9 cellular contexts compared by ENCODE assay signal in genomic region chr4:147481577-147482109, GRCh38. TPM values are rescaled to one million over a fixed set of nuclear protein-coding genes. Genes with fewer than 3 reads are reported as not detected.
DNase-seq lines count a peak whose midpoint lies in the region; ATAC-seq and TF ChIP-seq lines count a peak whose summit lies in the region.
"Had no signal": no experiment of that assay in that cellular context is flagged by ENCODE, and none has a peak within 500 bp of the region (broad histone marks: within the 10 kb centered on the region; RNA-seq: fewer than 3 reads in every experiment).

No MANE protein-coding gene starts in this region.

- H3K27me3 Mint-ChIP-seq in stimulated activated naive CD8-positive, alpha-beta T cell treated with anti-CD3 and anti-CD28 coated beads, Interleukin-15, amount 100 ng/mL, for 72 hours = peaks cover 45% of the 10 kb centered on the region
- peaks cover 43% of the 10 kb centered on the region for H3K27me3 Mint-ChIP-seq in nephron progenitor cell (ENCODE audit: low read depth, poor library complexity)

- no peaks in the 10 kb centered on the region for H3K4me1 Mint-ChIP-seq in stimulated activated naive CD8-positive, alpha-beta T cell treated with anti-CD3 and anti-CD28 coated beads, Interleukin-15, amount 100 ng/mL, for 72 hours
- peaks cover 11% of the 10 kb centered on the region for H3K4me1 Mint-ChIP-seq in nephron progenitor cell

- no peak for TF ChIP-seq CTCF in fibroblast of the aortic adventitia (IDR thresholded peaks at IDR 0.05; ENCODE audit: insufficient read depth, low read length)
- TF ChIP-seq CTCF in nephron progenitor cell (IDR thresholded peaks at IDR 0.05) = no peak

- no peak overlapping the region for H3K27ac Mint-ChIP-seq in stimulated activated naive CD8-positive, alpha-beta T cell treated with anti-CD3 and anti-CD28 coated beads, Interleukin-15, amount 100 ng/mL, for 72 hours
- no peak overlapping the region for H3K27ac Mint-ChIP-seq in nephron progenitor cell

- H3K36me3 Mint-ChIP-seq in nephron progenitor cell (ENCODE audit: low read depth) = no peaks in the 10 kb centered on the region

- peaks cover 0 to 4% of the 10 kb centered on the region in 2 donors for H3K9me3 Mint-ChIP-seq in stimulated activated naive CD8-positive, alpha-beta T cell treated with anti-CD3 and anti-CD28 coated beads, Interleukin-15, amount 100 ng/mL, for 72 hours
- no peaks in the 10 kb centered on the region for H3K9me3 Mint-ChIP-seq in nephron progenitor cell

- no peak for DNase-seq in stimulated activated naive CD8-positive, alpha-beta T cell treated with anti-CD3 and anti-CD28 coated beads, Interleukin-15, amount 100 ng/mL, for 72 hours
- DNase-seq in stimulated activated naive CD8-positive, alpha-beta T cell treated with anti-CD3 and anti-CD28 coated beads, Interleukin-15, Interleukin-2, amounts not matched to agents 100 U/mL and 50 U/mL, for 24 hours = no peak
- DNase-seq in fibroblast of the aortic adventitia (ENCODE audit: low read depth) = peak; percentile 43
- no peak for DNase-seq in nephron progenitor cell
- DNase-seq in amniotic stem cell (lab: John Stamatoyannopoulos, UW) = no peak
- no peak for DNase-seq in NCI-H2196 (lab: John Stamatoyannopoulos, UW; ENCODE audit: unreplicated experiment)

- peak overlapping the region; percentile 72 for H3K4me3 ChIP-seq in fibroblast of the aortic adventitia (ENCODE audit: low read depth, low read length)
- H3K4me3 ChIP-seq: BLaER1 treated with 17β-estradiol and CSF1 and Interleukin-3, amounts not matched to agents 10 nM and 100 nM had no signal

- no peak overlapping the region for H3K4me3 Mint-ChIP-seq in stimulated activated naive CD8-positive, alpha-beta T cell treated with anti-CD3 and anti-CD28 coated beads, Interleukin-15, amount 100 ng/mL, for 72 hours
- H3K4me3 Mint-ChIP-seq in nephron progenitor cell = peak overlapping the region; percentile 94

- ATAC-seq in stimulated activated naive CD8-positive, alpha-beta T cell treated with anti-CD3 and anti-CD28 coated beads, Interleukin-15, amount 100 ng/mL, for 72 hours = peak; percentile 49
- no peak for ATAC-seq in stimulated activated naive CD8-positive, alpha-beta T cell treated with anti-CD3 and anti-CD28 coated beads, Interleukin-15, Interleukin-2, amounts not matched to agents 100 U/mL and 50 U/mL, for 24 hours
- ATAC-seq in HG02678 (IDR thresholded peaks at IDR 0.05; ENCODE audit: unreplicated experiment) (no peak), GM21367 (IDR thresholded peaks at IDR 0.05; ENCODE audit: unreplicated experiment) (no peak)

RNA-seq across cellular contexts. Expression of gene EDNRA, which starts 0.7 kb away (rescaled TPM):
- total RNA-seq in fibroblast of the aortic adventitia (ENCODE audit: low replicate concordance) = 10.8 and 37.6 TPM in 2 replicates
